Comparison of ENCODE assay signal across 15 cellular contexts in the genomic region with DNA sequence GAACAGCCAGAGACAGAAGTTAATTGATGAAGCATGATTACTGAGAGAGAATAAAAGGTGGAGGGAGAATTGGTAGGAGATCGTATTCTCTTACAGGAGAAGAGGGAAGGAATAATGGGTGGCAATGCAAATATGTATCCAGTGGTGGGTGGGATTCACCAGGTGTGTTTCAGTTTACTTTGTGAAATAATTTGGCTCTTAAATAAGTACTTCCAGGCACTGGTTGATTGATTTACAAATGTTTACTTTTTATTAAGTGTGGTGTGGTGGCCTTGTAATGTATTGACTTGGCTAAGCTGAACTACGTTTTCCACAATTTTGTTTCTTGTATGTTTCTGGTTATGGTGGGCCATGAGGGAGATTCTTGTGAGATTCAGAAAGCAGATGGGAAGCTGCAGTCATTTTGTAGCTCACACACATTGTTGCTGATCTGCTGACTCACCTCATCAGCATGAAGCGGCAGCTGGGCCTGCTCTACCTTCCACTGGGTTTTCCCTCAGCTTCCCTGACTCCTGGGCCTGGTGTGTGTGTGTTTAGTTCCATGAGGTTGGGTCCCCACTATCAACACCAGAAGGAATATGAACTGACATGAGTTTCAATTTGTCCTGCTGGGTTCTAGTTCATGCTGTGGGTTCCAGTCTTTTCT. TPM values are rescaled to one million over a fixed set of nuclear protein-coding genes. Genes with fewer than 3 reads are reported as not detected.
DNase-seq lines count a peak whose midpoint lies in the region; FAIRE-seq and TF ChIP-seq lines count a peak whose summit lies in the region.
"Had no signal": no experiment of that assay in that cellular context is flagged by ENCODE, and none has a peak within 500 bp of the region (broad histone marks: within the 10 kb centered on the region; RNA-seq: fewer than 3 reads in every experiment).

No MANE protein-coding gene starts in this region.

- FAIRE-seq in endothelial cell of umbilical vein (lab: Jason Lieb, UNC): no peak
- FAIRE-seq: A204.1, small intestine had no signal

- intact Hi-C loops in endothelial cell of umbilical vein (cut with micrococcal nuclease): no loop called here

- H3K9me1 ChIP-seq in endothelial cell of umbilical vein (replicated peaks; ENCODE audit: control insufficient read depth, extremely low read depth, insufficient read depth, low read length): no peaks in the 10 kb centered on the region

- no peak for TF ChIP-seq POLR2A in endothelial cell of umbilical vein (IDR thresholded peaks at IDR 0.05; ENCODE audit: low read depth, low read length)

- H4K20me1 ChIP-seq in endothelial cell of umbilical vein (replicated peaks; ENCODE audit: control insufficient read depth, extremely low read depth, insufficient read depth, low read length): no peaks in the 10 kb centered on the region

- no peak overlapping the region for H3K4me3 ChIP-seq in endothelial cell of umbilical vein (replicated peaks in 1 of 3; ENCODE audit: insufficient read depth in 1 of 3, low read depth in 1 of 3, low read length in 3 of 3)
- H3K4me3 ChIP-seq in skeletal muscle cell (ENCODE audit: low read depth, low read length): no peak overlapping the region
- H3K4me3 ChIP-seq in MG63: no peak overlapping the region

- H3K36me3 ChIP-seq in endothelial cell of umbilical vein (ENCODE audit: control insufficient read depth in 2 of 2, extremely low read depth in 1 of 2, insufficient read depth in 2 of 2, low read length in 2 of 2) (no peaks in the 10 kb centered on the region), MG63 (no peaks in the 10 kb centered on the region)

- DNase-seq in NCI-H2029 (lab: John Stamatoyannopoulos, UW) (peak; percentile 2), NCI-H2029 treated with DMSO at 0.1 percent for 48 hours (lab: John Stamatoyannopoulos, UW) (no peak), NCI-H226 (peak; percentile 75), endothelial cell of umbilical vein (ENCODE audit: low read depth, low spot score) (no peak), skeletal muscle cell (ENCODE audit: low read depth) (peak; percentile 65), dedifferentiated amniotic fluid mesenchymal stem cell (ENCODE audit: extremely low spot score) (no peak), MG63 (no peak)
- DNase-seq in activated CD4-positive, alpha-beta T cell treated with anti-CD3 and anti-CD28 coated beads for 1 hour: no peak
- DNase-seq: activated naive CD4-positive, alpha-beta T cell treated with anti-CD3 and anti-CD28 coated beads, Interleukin-2, amount 50 U/mL, for 16 hours; caudate nucleus; CD8-positive, alpha-beta T cell; NCI-H1436 treated with DMSO at 0.1 percent for 48 hours; SK-N-SH; small intestine had no signal

- no peak overlapping the region for H2AFZ ChIP-seq in endothelial cell of umbilical vein (ENCODE audit: low read depth, low read length)

- H3K4me2 ChIP-seq in endothelial cell of umbilical vein (ENCODE audit: insufficient read depth, low read length): no peak overlapping the region
- H3K4me2 ChIP-seq: SK-N-SH had no signal

- CTCF ChIA-PET in endothelial cell of umbilical vein (lab: Charles Lee): interaction anchor here (0.6 to 1.5 kb wide), 4 partner anchors 291 to 700 kb away, joined by 3 to 7 read pairs (median 3); no protein-coding TSS in a partner anchor

- POLR2A ChIA-PET in endothelial cell of umbilical vein (lab: Charles Lee): no interaction called here

- H3K9ac ChIP-seq in endothelial cell of umbilical vein (replicated peaks; ENCODE audit: extremely low read depth, insufficient read depth, low read length): no peak overlapping the region
- H3K9ac ChIP-seq: SK-N-SH had no signal

- no TSS peak for BruUV-seq in endothelial cell of umbilical vein (replicated peaks; lab: Mats Ljungman, UMichigan)

- no peaks in the 10 kb centered on the region for H3K79me2 ChIP-seq in endothelial cell of umbilical vein (ENCODE audit: control insufficient read depth, insufficient read depth, low read length)

- no peaks in the 10 kb centered on the region for H3K4me1 ChIP-seq in endothelial cell of umbilical vein (ENCODE audit: control insufficient read depth, extremely low read depth, insufficient read depth, low read length)

- dilution Hi-C loops in endothelial cell of umbilical vein (cut with MboI; ENCODE audit: extremely low pct_ligation_motif_present, low sequenced_read_pairs): no loop called here

- no peak for TF ChIP-seq CTCF in endothelial cell of umbilical vein (IDR thresholded peaks at IDR 0.05; ENCODE audit: extremely low read depth in 1 of 2, insufficient read depth in 1 of 2, low read depth in 1 of 2, low read length in 2 of 2)

- H3K27ac ChIP-seq in endothelial cell of umbilical vein (ENCODE audit: insufficient read depth, low read depth, low read length): no peak overlapping the region

- peaks cover 0 to 3% of the 10 kb centered on the region in 2 experiments for H3K27me3 ChIP-seq in endothelial cell of umbilical vein (ENCODE audit: control insufficient read depth in 2 of 2, insufficient read depth in 2 of 2, low read length in 2 of 2)
- H3K27me3 ChIP-seq in MG63: no peaks in the 10 kb centered on the region

- H3K9me3 ChIP-seq in endothelial cell of umbilical vein (replicated peaks; ENCODE audit: control insufficient read depth, insufficient read depth, low read length) (no peaks in the 10 kb centered on the region), MG63 (peaks cover 13% of the 10 kb centered on the region)
- H3K9me3 ChIP-seq: SK-N-SH had no signal

TF ChIP-seq in endothelial cell of umbilical vein, 7 proteins besides CTCF, POLR2A, EP300 and RAD21:
- TF ChIP-seq JUN (IDR thresholded peaks at IDR 0.05; ENCODE audit: borderline replicate concordance, insufficient read depth, insufficient read length, low read depth) (no peak), MYC (IDR thresholded peaks at IDR 0.05; ENCODE audit: low read depth, low read length) (no peak), FOS (IDR thresholded peaks at IDR 0.05; ENCODE audit: borderline replicate concordance, insufficient read depth, low read length) (peak; percentile 8)
TF ChIP-seq in endothelial cell of umbilical vein: peak in this region for 1.

RNA-seq across cellular contexts. Expression of a gene that starts 32.6 kb away (rescaled TPM):
- 634 and 638 TPM in 2 replicates for total RNA-seq in endothelial cell of umbilical vein
- 681 and 724 TPM in 2 replicates for polyA plus RNA-seq in endothelial cell of umbilical vein
- polyA plus RNA-seq in endothelial cell of umbilical vein (2011; cell fraction: cytosol; rRNA removed): 1,207 and 1,302 TPM in 2 replicates
- 415 and 445 TPM in 2 replicates for polyA plus RNA-seq in endothelial cell of umbilical vein (2011; cell fraction: nucleus; rRNA removed)
- polyA plus RNA-seq in endothelial cell of umbilical vein (2012): 703 and 1,019 TPM in 2 replicates
- polyA minus RNA-seq in endothelial cell of umbilical vein: 483 and 580 TPM in 2 replicates
- 115 TPM for polyA minus RNA-seq in endothelial cell of umbilical vein (2011; cell fraction: cytosol; rRNA and poly(A)+ RNA removed)
- 85.9 and 87.1 TPM in 2 replicates for polyA minus RNA-seq in endothelial cell of umbilical vein (2011; cell fraction: nucleus; rRNA and poly(A)+ RNA removed)
- 311 and 396 TPM in 2 replicates for total RNA-seq in MG63 (2014; rRNA removed; shearing (Covaris generic); ENCODE audit: low replicate concordance)

RNA-seq across cellular contexts. Expression of a gene that starts 47.0 kb away (rescaled TPM):
- total RNA-seq in endothelial cell of umbilical vein: 793 and 796 TPM in 2 replicates
- 532 and 597 TPM in 2 replicates for polyA plus RNA-seq in endothelial cell of umbilical vein
- polyA plus RNA-seq in endothelial cell of umbilical vein (2011; cell fraction: cytosol; rRNA removed): 814 and 900 TPM in 2 replicates
- polyA plus RNA-seq in endothelial cell of umbilical vein (2011; cell fraction: nucleus; rRNA removed): 350 and 406 TPM in 2 replicates
- 760 and 962 TPM in 2 replicates for polyA plus RNA-seq in endothelial cell of umbilical vein (2012)
- polyA minus RNA-seq in endothelial cell of umbilical vein: 489 and 516 TPM in 2 replicates
- 117 TPM for polyA minus RNA-seq in endothelial cell of umbilical vein (2011; cell fraction: cytosol; rRNA and poly(A)+ RNA removed)
- polyA minus RNA-seq in endothelial cell of umbilical vein (2011; cell fraction: nucleus; rRNA and poly(A)+ RNA removed): 214 and 242 TPM in 2 replicates
- 750 and 1,020 TPM in 2 replicates for total RNA-seq in MG63 (2014; rRNA removed; shearing (Covaris generic); ENCODE audit: low replicate concordance)

Comparison
In these comparisons a context has a peak if more than half of its experiments do, and no peak if none do; other contexts are left out.
1. DNase-seq: peak in NCI-H2029 (single experiment), NCI-H226 (single experiment) and skeletal muscle cell (single experiment); none in NCI-H2029 treated with DMSO at 0.1 percent for 48 hours (single experiment), endothelial cell of umbilical vein (single experiment), dedifferentiated amniotic fluid mesenchymal stem cell (single experiment), MG63 (single experiment) and activated CD4-positive, alpha-beta T cell treated with anti-CD3 and anti-CD28 coated beads for 1 hour (single experiment).